ENCODE assay signal across 9 cellular contexts in genomic region chr7:16563281-16564022, GRCh38. TPM values are rescaled to one million over a fixed set of nuclear protein-coding genes. Genes with fewer than 3 reads are reported as not detected.
A peak's percentile ranks its signal among the peaks of the same experiment; 100 is the strongest.
DNase-seq lines count a peak whose midpoint lies in the region; ATAC-seq and TF ChIP-seq lines count a peak whose summit lies in the region.
"Had no signal": no experiment of that assay in that cellular context is flagged by ENCODE, and none has a peak within 500 bp of the region (broad histone marks: within the 10 kb centered on the region; RNA-seq: fewer than 3 reads in every experiment).

No MANE protein-coding gene starts in this region.

- peak overlapping the region; percentile 83 for H3K27ac Mint-ChIP-seq in activated CD4-positive, alpha-beta T cell treated with anti-CD3 and anti-CD28 coated beads for 36 hours
- peak overlapping the region; percentile 67 for H3K27ac Mint-ChIP-seq in stimulated activated memory B cell treated with anti-CD40 and anti-IgM and Interleukin-4, amounts not matched to agents 10 μg/mL and 1 μg/mL and 100 μg/mL, for 72 hours
- H3K27ac Mint-ChIP-seq: WTC11 had no signal

- H3K27me3 Mint-ChIP-seq in activated CD4-positive, alpha-beta T cell treated with anti-CD3 and anti-CD28 coated beads for 36 hours: peaks cover under 1% of the 10 kb centered on the region
- peaks cover 7% of the 10 kb centered on the region for H3K27me3 Mint-ChIP-seq in stimulated activated memory B cell treated with anti-CD40 and anti-IgM and Interleukin-4, amounts not matched to agents 10 μg/mL and 1 μg/mL and 100 μg/mL, for 72 hours

- POLR2A ChIA-PET in activated CD4-positive, alpha-beta T cell treated with anti-CD3 and anti-CD28 coated beads for 36 hours (lab: Charles Lee): no interaction called here

- H3K4me3 Mint-ChIP-seq in activated CD4-positive, alpha-beta T cell treated with anti-CD3 and anti-CD28 coated beads for 36 hours: peak overlapping the region; percentile 19
- peak overlapping the region; percentile 71 for H3K4me3 Mint-ChIP-seq in stimulated activated memory B cell treated with anti-CD40 and anti-IgM and Interleukin-4, amounts not matched to agents 10 μg/mL and 1 μg/mL and 100 μg/mL, for 72 hours
- H3K4me3 Mint-ChIP-seq: WTC11 had no signal

- H3K4me1 Mint-ChIP-seq in activated CD4-positive, alpha-beta T cell treated with anti-CD3 and anti-CD28 coated beads for 36 hours: peaks cover 24% of the 10 kb centered on the region
- H3K4me1 Mint-ChIP-seq in stimulated activated memory B cell treated with anti-CD40 and anti-IgM and Interleukin-4, amounts not matched to agents 10 μg/mL and 1 μg/mL and 100 μg/mL, for 72 hours: peaks cover 23% of the 10 kb centered on the region

- no peak for DNase-seq in activated CD4-positive, alpha-beta T cell treated with anti-CD3 and anti-CD28 coated beads for 36 hours
- no peak for DNase-seq in activated CD4-positive, alpha-beta T cell treated with anti-CD3 and anti-CD28 coated beads, Interleukin-2, amount 50 U/mL, for 1 hour
- DNase-seq in DMS 273 (lab: John Stamatoyannopoulos, UW; ENCODE audit: unreplicated experiment) (no peak), COR-L47 (lab: John Stamatoyannopoulos, UW) (no peak), amniotic stem cell (lab: John Stamatoyannopoulos, UW) (no peak)

- intact Hi-C loops in activated CD4-positive, alpha-beta T cell treated with anti-CD3 and anti-CD28 coated beads for 36 hours (cut with DNase I, micrococcal nuclease): loop anchor here (1.0 to 2.0 kb wide), 4 partner anchors 57 to 143 kb away; partner anchors contain the start of gene CRPPA (in 1 of the 2)

- peak; percentile 77 for ATAC-seq in activated CD4-positive, alpha-beta T cell treated with anti-CD3 and anti-CD28 coated beads for 36 hours
- ATAC-seq in HG02981 (IDR thresholded peaks at IDR 0.05; ENCODE audit: unreplicated experiment) (peak; percentile 83), SK-N-SH treated with all-trans-retinoic acid at 6 μM for 48 hours (peak; percentile 37)
- peak; percentile 53 for ATAC-seq in stimulated activated memory B cell treated with anti-CD40 and anti-IgM and Interleukin-4, amounts not matched to agents 10 μg/mL and 1 μg/mL and 100 μg/mL, for 72 hours
- ATAC-seq: WTC11 had no signal

- H3K9me3 Mint-ChIP-seq in activated CD4-positive, alpha-beta T cell treated with anti-CD3 and anti-CD28 coated beads for 36 hours (ENCODE audit: low read depth): no peaks in the 10 kb centered on the region
- H3K9me3 Mint-ChIP-seq in stimulated activated memory B cell treated with anti-CD40 and anti-IgM and Interleukin-4, amounts not matched to agents 10 μg/mL and 1 μg/mL and 100 μg/mL, for 72 hours: no peaks in the 10 kb centered on the region
- H3K9me3 Mint-ChIP-seq: WTC11 had no signal

- CTCF ChIA-PET in activated CD4-positive, alpha-beta T cell treated with anti-CD3 and anti-CD28 coated beads for 36 hours (lab: Charles Lee): interaction anchor here (0.7 to 3.2 kb wide), 6 partner anchors 11 to 486 kb away, joined by 4 to 32 read pairs (median 5); no protein-coding TSS in a partner anchor

- no peaks in the 10 kb centered on the region for H3K36me3 Mint-ChIP-seq in activated CD4-positive, alpha-beta T cell treated with anti-CD3 and anti-CD28 coated beads for 36 hours (ENCODE audit: low read depth)
- no peaks in the 10 kb centered on the region for H3K36me3 Mint-ChIP-seq in stimulated activated memory B cell treated with anti-CD40 and anti-IgM and Interleukin-4, amounts not matched to agents 10 μg/mL and 1 μg/mL and 100 μg/mL, for 72 hours
- H3K36me3 Mint-ChIP-seq: WTC11 had no signal

TF ChIP-seq in SK-N-SH treated with all-trans-retinoic acid at 6 μM for 48 hours, 23 proteins besides CTCF, POLR2A, EP300 and RAD21:
- TF ChIP-seq TOX (CRISPR knock-in tag; IDR thresholded peaks at IDR 0.05; ENCODE audit: borderline replicate concordance) (peak; percentile 31; the same call in 1 of the 2 replicates), POU6F1 (CRISPR knock-in tag; IDR thresholded peaks at IDR 0.05; ENCODE audit: borderline replicate concordance, low read depth) (no peak)
TF ChIP-seq in SK-N-SH treated with all-trans-retinoic acid at 6 μM for 48 hours: peak in this region for 1.

RNA-seq across cellular contexts. Expression of gene LRRC72, which starts 36.8 kb away (rescaled TPM):
- total RNA-seq in activated CD4-positive, alpha-beta T cell treated with anti-CD3 and anti-CD28 coated beads for 36 hours: not detected
- total RNA-seq: WTC11 had no signal
